Comparison of ENCODE assay signal across 10 cellular contexts in the genomic region with DNA sequence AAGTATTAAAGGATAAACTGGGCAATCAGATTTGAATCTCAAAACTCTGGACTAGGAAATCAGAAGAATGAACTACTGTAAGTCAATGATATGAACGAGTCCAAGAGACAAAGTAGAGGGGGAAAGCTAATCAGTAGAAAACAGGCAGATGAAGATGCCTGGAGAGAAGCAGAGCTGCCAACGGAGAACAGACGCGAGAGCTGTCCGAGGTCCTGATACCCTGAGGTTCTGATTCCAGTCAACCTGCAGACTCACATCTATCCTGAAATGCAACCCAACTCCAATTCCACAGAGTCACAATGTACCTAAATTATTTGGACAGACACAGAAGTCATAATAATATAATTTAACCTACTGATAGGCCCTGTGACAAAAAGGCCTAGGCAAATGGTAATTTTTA. TPM values are rescaled to one million over a fixed set of nuclear protein-coding genes. Genes with fewer than 3 reads are reported as not detected.
DNase-seq lines count a peak whose midpoint lies in the region; ATAC-seq and TF ChIP-seq lines count a peak whose summit lies in the region.
"Had no signal": no experiment of that assay in that cellular context is flagged by ENCODE, and none has a peak within 500 bp of the region (broad histone marks: within the 10 kb centered on the region; RNA-seq: fewer than 3 reads in every experiment).

No MANE protein-coding gene starts in this region.

- no peak overlapping the region for H3K27ac ChIP-seq in SJCRH30
- H3K27ac ChIP-seq in transverse colon = no peak overlapping the region
- H3K27ac ChIP-seq in Peyer's patch = no peak overlapping the region
- H3K27ac ChIP-seq: dorsolateral prefrontal cortex had no signal

- in situ Hi-C loops in transverse colon (cut with MboI; ENCODE audit: low pct_ligation_motif_present in 1 of 4, low pct_unique_long_range_greater_than_20kb in 1 of 4, low sequenced_read_pairs in 3 of 4) = no loop called here

- no peaks in the 10 kb centered on the region for H3K27me3 ChIP-seq in SJCRH30
- H3K27me3 ChIP-seq in transverse colon = no peaks in the 10 kb centered on the region
- H3K27me3 ChIP-seq in Peyer's patch = no peaks in the 10 kb centered on the region
- H3K27me3 ChIP-seq: dorsolateral prefrontal cortex had no signal

- intact Hi-C loops in transverse colon (cut with DNase I; ENCODE audit: low total_unique reads) = no loop called here

- no peak for TF ChIP-seq EP300 in transverse colon (IDR thresholded peaks at IDR 0.05; ENCODE audit: low read depth)

- H3K9me3 ChIP-seq in SJCRH30 (replicated peaks) (no peaks in the 10 kb centered on the region), transverse colon (no peaks in the 10 kb centered on the region), Peyer's patch (no peaks in the 10 kb centered on the region)

- TF ChIP-seq CTCF in fibroblast of mammary gland (conservative IDR thresholded peaks at IDR 0.05; ENCODE audit: control insufficient read depth, insufficient read depth, low read depth, low read length) = no peak
- no peak for TF ChIP-seq CTCF in transverse colon (IDR thresholded peaks at IDR 0.05)
- TF ChIP-seq CTCF in Peyer's patch (IDR thresholded peaks at IDR 0.05) = no peak

- H3K36me3 ChIP-seq in SJCRH30 (no peaks in the 10 kb centered on the region), transverse colon (no peaks in the 10 kb centered on the region), Peyer's patch (no peaks in the 10 kb centered on the region)

- no peak overlapping the region for H3K4me3 ChIP-seq in SJCRH30
- no peak overlapping the region for H3K4me3 ChIP-seq in fibroblast of mammary gland (ENCODE audit: control insufficient read depth, low read depth, low read length)
- no peak overlapping the region for H3K4me3 ChIP-seq in transverse colon
- no peak overlapping the region for H3K4me3 ChIP-seq in Peyer's patch
- H3K4me3 ChIP-seq: dorsolateral prefrontal cortex had no signal

- H3K4me1 ChIP-seq in SJCRH30 (no peaks in the 10 kb centered on the region), transverse colon (no peaks in the 10 kb centered on the region), Peyer's patch (no peaks in the 10 kb centered on the region)

- peak; percentile 3 for DNase-seq in stimulated activated CD4-positive, alpha-beta T cell treated with anti-CD3 and anti-CD28 coated beads, Interleukin-1b, Interleukin-23, amount 100 ng/mL, for 48 hours
- no peak for DNase-seq in stimulated activated CD4-positive, alpha-beta T cell treated with anti-CD3 and anti-CD28 coated beads, Interleukin-4, amount 100 ng/mL, for 24 hours
- peak; percentile 44 to 62 for DNase-seq in SJCRH30
- DNase-seq in fibroblast of mammary gland (ENCODE audit: low read depth) = peak; percentile 56
- DNase-seq in transverse colon = peak; percentile 10
- no peak for DNase-seq in NCI-H345 (lab: John Stamatoyannopoulos, UW)
- DNase-seq in Peyer's patch = no peak
- DNase-seq: DMS79, dorsolateral prefrontal cortex had no signal

- ATAC-seq in HG03045 (IDR thresholded peaks at IDR 0.05; ENCODE audit: unreplicated experiment) = no peak

- 6 to 15% methylated on average over 5 of the region's 5 CpGs for WGBS in transverse colon (ENCODE audit: low coverage in 1 of 2), 2 donors

- TF ChIP-seq POLR2A in transverse colon (IDR thresholded peaks at IDR 0.05) (no peak), Peyer's patch (IDR thresholded peaks at IDR 0.05) (no peak)

RNA-seq across cellular contexts. Expression of gene RGS7, which starts 33.5 kb away (rescaled TPM):
- 0.16 TPM in 1 of 2 replicates, not detected in the other for total RNA-seq in SJCRH30 (2014; rRNA removed; shearing (Covaris generic))
- total RNA-seq in transverse colon (1 to 10 TPM in 2 of 4 donors, not detected in 2; 1.5 to 2.0 TPM), Peyer's patch (1 to 10 TPM in 1 of 4 donors, not detected in 3; 1.9 TPM)

Comparison
In these comparisons a context has a peak if more than half of its experiments do, and no peak if none do; other contexts are left out.
1. DNase-seq: peak in stimulated activated CD4-positive, alpha-beta T cell treated with anti-CD3 and anti-CD28 coated beads, Interleukin-1b, Interleukin-23, amount 100 ng/mL, for 48 hours (single experiment), SJCRH30 (2 of 2), fibroblast of mammary gland (single experiment) and transverse colon (single experiment); none in stimulated activated CD4-positive, alpha-beta T cell treated with anti-CD3 and anti-CD28 coated beads, Interleukin-4, amount 100 ng/mL, for 24 hours (single experiment), NCI-H345 (single experiment) and Peyer's patch (0 of 3).